9 cellular contexts compared by ENCODE assay signal in the genomic region with DNA sequence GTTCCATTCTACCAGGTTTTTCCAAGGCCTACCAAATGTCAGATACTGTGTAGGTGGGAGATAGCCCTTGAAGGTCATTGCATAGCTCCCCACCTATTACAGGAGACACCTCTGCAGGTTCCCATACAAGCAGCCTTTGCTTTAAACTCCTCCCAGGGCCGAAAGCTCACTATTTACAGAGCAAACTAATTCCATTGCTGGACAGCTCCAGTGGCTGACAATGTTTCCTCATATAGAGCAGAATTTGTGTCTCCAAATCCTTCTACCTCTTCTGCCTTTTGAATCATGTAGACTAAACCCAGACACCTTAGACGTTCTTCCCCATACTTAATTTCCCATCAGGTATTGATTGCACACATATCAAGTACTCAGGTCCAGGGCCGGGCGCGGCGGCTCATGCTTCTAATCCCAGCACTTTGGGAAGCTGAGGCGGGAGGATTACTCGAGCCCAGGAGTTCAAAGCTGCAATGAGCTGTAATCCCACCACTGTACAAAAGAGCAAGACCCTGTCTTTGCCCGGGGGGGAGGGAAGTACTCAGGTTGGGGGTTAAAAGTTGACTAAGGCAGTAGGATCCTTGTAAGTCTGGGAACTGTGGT. TPM values are rescaled to one million over a fixed set of nuclear protein-coding genes. Genes with fewer than 3 reads are reported as not detected.
A peak's percentile ranks its signal among the peaks of the same experiment; 100 is the strongest.
DNase-seq lines count a peak whose midpoint lies in the region; ATAC-seq and TF ChIP-seq lines count a peak whose summit lies in the region.
"Had no signal": no experiment of that assay in that cellular context is flagged by ENCODE, and none has a peak within 500 bp of the region (broad histone marks: within the 10 kb centered on the region; RNA-seq: fewer than 3 reads in every experiment).

No MANE protein-coding gene starts in this region.

- H3K9me3 ChIP-seq in CD4-positive, alpha-beta T cell (ENCODE audit: control insufficient read depth, low read length), result no peaks in the 10 kb centered on the region
- H3K9me3 ChIP-seq in HAP-1 (no peaks in the 10 kb centered on the region), liver (ENCODE audit: control insufficient read depth in 4 of 4, low read length in 3 of 4) (no peaks in the 10 kb centered on the region)

- H3K9me3 Mint-ChIP-seq in CD4-positive, alpha-beta T cell, result no peaks in the 10 kb centered on the region
- H3K9me3 Mint-ChIP-seq: dendritic cell treated with granulocyte-macrophage colony-stimulating factor and Interleukin-4, amounts not matched to agents 40 ng/mL and 50 ng/mL, for 4 days had no signal

- no peak for DNase-seq in CD4-positive, alpha-beta T cell
- peak; percentile 29 to 43 for DNase-seq in HAP-1 (ENCODE audit: low spot score in 2 of 2)
- peak; percentile 49 for DNase-seq in astrocyte of the hippocampus (ENCODE audit: low read depth, low spot score)
- DNase-seq in omental fat pad (ENCODE audit: low spot score), result no peak

- no peak overlapping the region for H3K9ac ChIP-seq in liver (ENCODE audit: low read depth in 1 of 2, low read length in 2 of 2)

- no peak overlapping the region for H3K27ac ChIP-seq in CD4-positive, alpha-beta T cell (ENCODE audit: low read depth, low read length)
- no peak overlapping the region for H3K27ac ChIP-seq in liver (ENCODE audit: low read depth in 1 of 2, low read length in 2 of 2)

- H3K27me3 Mint-ChIP-seq in CD4-positive, alpha-beta T cell, result peaks cover 51% of the 10 kb centered on the region

- no peak overlapping the region for H3K27ac Mint-ChIP-seq in CD4-positive, alpha-beta T cell
- H3K27ac Mint-ChIP-seq: dendritic cell treated with granulocyte-macrophage colony-stimulating factor and Interleukin-4, amounts not matched to agents 40 ng/mL and 50 ng/mL, for 4 days had no signal

- peaks cover 43% of the 10 kb centered on the region for H3K27me3 ChIP-seq in CD4-positive, alpha-beta T cell (ENCODE audit: control insufficient read depth, insufficient read depth, low read length)
- no peaks in the 10 kb centered on the region for H3K27me3 ChIP-seq in HAP-1 (ENCODE audit: low read depth)
- peaks cover 0 to 14% (median under 1%) of the 10 kb centered on the region in 4 donors for H3K27me3 ChIP-seq in liver (ENCODE audit: control insufficient read depth in 4 of 4, insufficient read depth in 4 of 4, low read length in 3 of 4)

- H3K4me1 Mint-ChIP-seq in CD4-positive, alpha-beta T cell (ENCODE audit: low read depth), result peaks cover 7% of the 10 kb centered on the region

- peak overlapping the region; percentile 58 for H3K4me3 Mint-ChIP-seq in CD4-positive, alpha-beta T cell
- H3K4me3 Mint-ChIP-seq: dendritic cell treated with granulocyte-macrophage colony-stimulating factor and Interleukin-4, amounts not matched to agents 40 ng/mL and 50 ng/mL, for 4 days had no signal

- ATAC-seq in CD4-positive, alpha-beta T cell (ENCODE audit: poor library complexity), result no peak
- ATAC-seq in HG02610 (IDR thresholded peaks at IDR 0.05; ENCODE audit: unreplicated experiment), result no peak
- ATAC-seq in HG03354 (IDR thresholded peaks at IDR 0.05; ENCODE audit: poor library complexity, severe bottlenecking, unreplicated experiment), result no peak
- no peak for ATAC-seq in omental fat pad (ENCODE audit: low FRiP score)
- no peak for ATAC-seq in HG03039 (IDR thresholded peaks at IDR 0.05; ENCODE audit: unreplicated experiment)

- no peaks in the 10 kb centered on the region for H3K36me3 Mint-ChIP-seq in CD4-positive, alpha-beta T cell (ENCODE audit: low read depth)

- H3K4me3 ChIP-seq in HAP-1 (peak overlapping the region; percentile 45), liver (ENCODE audit: low read depth in 1 of 3, low read length in 3 of 3) (no peak overlapping the region)

- H3K36me3 ChIP-seq in HAP-1 (replicated peaks) (peaks cover 11% of the 10 kb centered on the region; the same call in 1 of the 2 replicates), liver (ENCODE audit: control insufficient read depth in 4 of 4, insufficient read depth in 3 of 4, low read depth in 1 of 4, low read length in 3 of 4) (no peaks in the 10 kb centered on the region)

- no peak for TF ChIP-seq RAD21 in liver (IDR thresholded peaks at IDR 0.05)

- H3K4me1 ChIP-seq in HAP-1 (peaks cover 20% of the 10 kb centered on the region), liver (ENCODE audit: control insufficient read depth in 4 of 4, insufficient read depth in 4 of 4, low read length in 3 of 4) (peaks cover 15 to 20% (median 17%) of the 10 kb centered on the region in 4 donors)

- WGBS in liver, result 62% methylated on average over 9 of the region's 9 CpGs

- POLR2A ChIA-PET in CD4-positive, alpha-beta T cell (lab: Charles Lee), result no interaction called here

- intact Hi-C loops in CD4-positive, alpha-beta T cell (cut with DNase I, micrococcal nuclease), result no loop called here

- in situ Hi-C loops in HAP-1 (cut with MboI; ENCODE audit: low sequenced_read_pairs), result no loop called here

- CTCF ChIA-PET in CD4-positive, alpha-beta T cell (lab: Charles Lee), result no interaction called here

- no peak for TF ChIP-seq CTCF in CD4-positive, alpha-beta T cell (IDR thresholded peaks at IDR 0.05)
- TF ChIP-seq CTCF in liver (IDR thresholded peaks at IDR 0.05; ENCODE audit: low read depth, low read length, missing input control) (no peak), omental fat pad (IDR thresholded peaks at IDR 0.05) (no peak)

TF ChIP-seq in liver, 16 proteins besides CTCF, POLR2A, EP300 and RAD21:
- no peak for TF ChIP-seq FOXA1 (IDR thresholded peaks at IDR 0.05)
- TF ChIP-seq, protein P1, sequence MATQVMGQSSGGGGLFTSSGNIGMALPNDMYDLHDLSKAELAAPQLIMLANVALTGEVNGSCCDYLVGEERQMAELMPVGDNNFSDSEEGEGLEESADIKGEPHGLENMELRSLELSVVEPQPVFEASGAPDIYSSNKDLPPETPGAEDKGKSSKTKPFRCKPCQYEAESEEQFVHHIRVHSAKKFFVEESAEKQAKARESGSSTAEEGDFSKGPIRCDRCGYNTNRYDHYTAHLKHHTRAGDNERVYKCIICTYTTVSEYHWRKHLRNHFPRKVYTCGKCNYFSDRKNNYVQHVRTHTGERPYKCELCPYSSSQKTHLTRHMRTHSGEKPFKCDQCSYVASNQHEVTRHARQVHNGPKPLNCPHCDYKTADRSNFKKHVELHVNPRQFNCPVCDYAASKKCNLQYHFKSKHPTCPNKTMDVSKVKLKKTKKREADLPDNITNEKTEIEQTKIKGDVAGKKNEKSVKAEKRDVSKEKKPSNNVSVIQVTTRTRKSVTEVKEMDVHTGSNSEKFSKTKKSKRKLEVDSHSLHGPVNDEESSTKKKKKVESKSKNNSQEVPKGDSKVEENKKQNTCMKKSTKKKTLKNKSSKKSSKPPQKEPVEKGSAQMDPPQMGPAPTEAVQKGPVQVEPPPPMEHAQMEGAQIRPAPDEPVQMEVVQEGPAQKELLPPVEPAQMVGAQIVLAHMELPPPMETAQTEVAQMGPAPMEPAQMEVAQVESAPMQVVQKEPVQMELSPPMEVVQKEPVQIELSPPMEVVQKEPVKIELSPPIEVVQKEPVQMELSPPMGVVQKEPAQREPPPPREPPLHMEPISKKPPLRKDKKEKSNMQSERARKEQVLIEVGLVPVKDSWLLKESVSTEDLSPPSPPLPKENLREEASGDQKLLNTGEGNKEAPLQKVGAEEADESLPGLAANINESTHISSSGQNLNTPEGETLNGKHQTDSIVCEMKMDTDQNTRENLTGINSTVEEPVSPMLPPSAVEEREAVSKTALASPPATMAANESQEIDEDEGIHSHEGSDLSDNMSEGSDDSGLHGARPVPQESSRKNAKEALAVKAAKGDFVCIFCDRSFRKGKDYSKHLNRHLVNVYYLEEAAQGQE (IDR thresholded peaks at IDR 0.05), result peak; percentile 96

RNA-seq across cellular contexts. Expression of a gene that starts 2.1 kb away (rescaled TPM):
- total RNA-seq in CD4-positive, alpha-beta T cell, result under 1 TPM; 0.16 to 0.17 TPM
- total RNA-seq in liver (under 1 TPM; 0.05 to 0.08 TPM), omental fat pad (1 to 10 TPM in 1 of 4 donors, under 1 TPM in 3; 0.31 to 1.8 (median 0.53) TPM)
- under 1 TPM; 0.06 to 0.10 TPM for polyA plus RNA-seq in liver

Comparison
In these comparisons a context has a peak if more than half of its experiments do, and no peak if none do; other contexts are left out.
1. DNase-seq: peak in HAP-1 (2 of 2) and astrocyte of the hippocampus (single experiment); none in CD4-positive, alpha-beta T cell (0 of 10) and omental fat pad (single experiment).